Comparison of ENCODE assay signal across 8 cellular contexts in genomic region chr5:131538177-131538593, GRCh38.
DNase-seq lines count a peak whose midpoint lies in the region; FAIRE-seq and TF ChIP-seq lines count a peak whose summit lies in the region.
"Had no signal": no experiment of that assay in that cellular context is flagged by ENCODE, and none has a peak within 500 bp of the region (broad histone marks: within the 10 kb centered on the region; RNA-seq: fewer than 3 reads in every experiment).

No MANE protein-coding gene starts in this region.

- no peak for DNase-seq in GM12891 (ENCODE audit: insufficient read length, low spot score)
- peak; percentile 5 for DNase-seq in NOMO-1 treated with dmso at 0.1 percent for 144 hours (lab: John Stamatoyannopoulos, UW; ENCODE audit: unreplicated experiment)
- DNase-seq in choroid plexus epithelial cell (ENCODE audit: low read depth) = peak; percentile 70
- peak; percentile 39 for DNase-seq in skeletal muscle cell (ENCODE audit: low read depth)
- no peak for DNase-seq in NCI-H524 (lab: John Stamatoyannopoulos, UW)
- no peak for DNase-seq in NCI-H2227 treated with DMSO at 0.1 percent for 48 hours (lab: John Stamatoyannopoulos, UW)
- DNase-seq in NCI-H526 (lab: John Stamatoyannopoulos, UW) = no peak
- DNase-seq: stimulated activated CD4-positive, alpha-beta T cell treated with anti-CD3 and anti-CD28 coated beads, Interleukin-15, amount 100 ng/mL, for 24 hours had no signal

- FAIRE-seq in GM12891 (lab: Jason Lieb, UNC) = peak; percentile 16

- TF ChIP-seq CTCF in choroid plexus epithelial cell (conservative IDR thresholded peaks at IDR 0.05; ENCODE audit: low read depth, low read length) = no peak

- no peak overlapping the region for H3K4me3 ChIP-seq in choroid plexus epithelial cell (ENCODE audit: low read depth, low read length)
- H3K4me3 ChIP-seq in skeletal muscle cell (ENCODE audit: low read depth, low read length) = no peak overlapping the region

- TF ChIP-seq POLR2A in GM12891 (IDR thresholded peaks at IDR 0.05; ENCODE audit: low read depth, low read length) = no peak

TF ChIP-seq in GM12891, 5 proteins besides CTCF, POLR2A, EP300 and RAD21:
- TF ChIP-seq PAX5 (IDR thresholded peaks at IDR 0.05; ENCODE audit: insufficient read depth, low read length, severe bottlenecking) = no peak
- TF ChIP-seq SPI1 (IDR thresholded peaks at IDR 0.05; ENCODE audit: low read depth, low read length) = no peak
- no peak for TF ChIP-seq TAF1 (IDR thresholded peaks at IDR 0.05; ENCODE audit: low read depth, low read length)
- TF ChIP-seq POLR2AphosphoS5 (IDR thresholded peaks at IDR 0.05; ENCODE audit: low read depth, low read length) = no peak
- no peak for TF ChIP-seq POU2F2 (IDR thresholded peaks at IDR 0.05; ENCODE audit: low read depth, low read length)
TF ChIP-seq in GM12891: peak in this region for 0.

Comparison
In these comparisons a context has a peak if more than half of its experiments do, and no peak if none do; other contexts are left out.
1. DNase-seq: peak in NOMO-1 treated with dmso at 0.1 percent for 144 hours (single experiment), choroid plexus epithelial cell (single experiment) and skeletal muscle cell (single experiment); none in GM12891 (single experiment), NCI-H524 (0 of 2), NCI-H2227 treated with DMSO at 0.1 percent for 48 hours (single experiment) and NCI-H526 (0 of 2).